In genomic region chr10:32143302-32143847, GRCh38 we compare ENCODE assay signal across 26 cellular contexts.
"Had no signal": no experiment of that assay in that cellular context is flagged by ENCODE, and none has a peak within 500 bp of the region (broad histone marks: within the 10 kb centered on the region; RNA-seq: fewer than 3 reads in every experiment).

No MANE protein-coding gene starts in this region.

- H3K27ac ChIP-seq: cardiac muscle cell, colonic mucosa, esophagus muscularis mucosa, gastroesophageal sphincter, hepatocyte, parathyroid adenoma, right atrium auricular region, spleen, tibial nerve had no signal

- ATAC-seq: activated CD8-positive, alpha-beta T cell treated with anti-CD3 and anti-CD28 coated beads for 36 hours; activated T-cell treated with anti-CD3 and anti-CD28 coated beads, Interleukin-2, amount 50 U/mL, for 4 hours; gastroesophageal sphincter; left cardiac atrium; naive thymus-derived CD4-positive, alpha-beta T cell; WTC11 had no signal

- H3K4me3 ChIP-seq: cardiac muscle cell, colonic mucosa, esophagus muscularis mucosa, gastroesophageal sphincter, hepatocyte, right atrium auricular region, spleen, tibial nerve had no signal

- DNase-seq: activated CD4-positive, alpha-beta T cell treated with anti-CD3 and anti-CD28 coated beads for 1 hour; activated CD4-positive, alpha-beta T cell treated with anti-CD3 and anti-CD28 coated beads, Interleukin-2, amount 10 ng/mL, durations not matched to agents 7 days and 5 days; activated CD8-positive, alpha-beta T cell treated with anti-CD3 and anti-CD28 coated beads for 36 hours; activated naive CD8-positive, alpha-beta T cell treated with anti-CD3 and anti-CD28 coated beads, Interleukin-2, amount 50 U/mL, for 24 hours; activated T-cell treated with anti-CD3 and anti-CD28 coated beads, Interleukin-2, amount 50 U/mL, for 4 hours; cerebellar nuclear complex; colonic mucosa; effector memory CD4-positive, alpha-beta T cell; islet precursor cell; left cardiac atrium; midbrain; naive thymus-derived CD4-positive, alpha-beta T cell; nucleus accumbens; spleen; stimulated activated CD4-positive, alpha-beta T cell treated with anti-CD3 and anti-CD28 coated beads, Interleukin-2, amount 100 ng/mL, for 48 hours; stimulated activated naive CD4-positive, alpha-beta T cell treated with Interleukin-2 at 50 U/mL for 16 hours; SW 1271; T-helper 9 cell had no signal
